8 cellular contexts compared by ENCODE assay signal in genomic region chrX:154486052-154486395, GRCh38. TPM values are rescaled to one million over a fixed set of nuclear protein-coding genes. Genes with fewer than 3 reads are reported as not detected.
DNase-seq lines count a peak whose midpoint lies in the region; ATAC-seq and TF ChIP-seq lines count a peak whose summit lies in the region.

No MANE protein-coding gene starts in this region.

- intact Hi-C loops in psoas muscle (cut with DNase I), result no loop called here

- H3K36me3 Mint-ChIP-seq in activated T-cell treated with anti-CD3 and anti-CD28 coated beads, Interleukin-2, amount 50 U/mL, for 24 hours (ENCODE audit: low read depth), result peaks cover 55% of the 10 kb centered on the region

- peak overlapping the region; percentile 78 for H3K4me3 Mint-ChIP-seq in activated T-cell treated with anti-CD3 and anti-CD28 coated beads, Interleukin-2, amount 50 U/mL, for 24 hours

- H3K4me3 ChIP-seq in gastroesophageal sphincter (peak overlapping the region; percentile 73 to 93), psoas muscle (peak overlapping the region; percentile 74)

- H3K9me3 ChIP-seq in gastroesophageal sphincter (no peaks in the 10 kb centered on the region), psoas muscle (no peaks in the 10 kb centered on the region)

- no peak for TF ChIP-seq POLR2A in gastroesophageal sphincter (IDR thresholded peaks at IDR 0.05)

- H3K27ac ChIP-seq in gastroesophageal sphincter (peak overlapping the region; percentile 84 to 90 (median 90)), psoas muscle (peak overlapping the region; percentile 89)

- no peak for TF ChIP-seq CTCF in gastroesophageal sphincter (IDR thresholded peaks at IDR 0.05)
- TF ChIP-seq CTCF in psoas muscle (IDR thresholded peaks at IDR 0.05), result no peak
- no peak for TF ChIP-seq CTCF in GM20000 (IDR thresholded peaks at IDR 0.05; ENCODE audit: extremely low read depth, missing control alignments)

- H3K4me1 Mint-ChIP-seq in activated T-cell treated with anti-CD3 and anti-CD28 coated beads, Interleukin-2, amount 50 U/mL, for 24 hours (ENCODE audit: low read depth), result peaks cover 39% of the 10 kb centered on the region

- no peaks in the 10 kb centered on the region for H3K9me3 Mint-ChIP-seq in activated T-cell treated with anti-CD3 and anti-CD28 coated beads, Interleukin-2, amount 50 U/mL, for 24 hours

- H3K4me1 ChIP-seq in gastroesophageal sphincter, result peaks cover 0 to 51% (median 4%) of the 10 kb centered on the region in 3 donors
- peaks cover 10% of the 10 kb centered on the region for H3K4me1 ChIP-seq in psoas muscle

- peaks cover 19% of the 10 kb centered on the region for H3K27me3 Mint-ChIP-seq in activated T-cell treated with anti-CD3 and anti-CD28 coated beads, Interleukin-2, amount 50 U/mL, for 24 hours

- ATAC-seq in gastroesophageal sphincter (no peak), psoas muscle (peak in 2 of 4 donors; percentile 1 to 13), GM18907 (IDR thresholded peaks at IDR 0.05; ENCODE audit: unreplicated experiment) (no peak), GM19395 (IDR thresholded peaks at IDR 0.05; ENCODE audit: unreplicated experiment) (no peak)

- H3K27ac Mint-ChIP-seq in activated T-cell treated with anti-CD3 and anti-CD28 coated beads, Interleukin-2, amount 50 U/mL, for 24 hours, result no peak overlapping the region

- no peaks in the 10 kb centered on the region for H3K27me3 ChIP-seq in gastroesophageal sphincter
- H3K27me3 ChIP-seq in psoas muscle (ENCODE audit: insufficient read depth in 3 of 3, low read length in 2 of 3), result no peaks in the 10 kb centered on the region

- WGBS in gastroesophageal sphincter (ENCODE audit: low coverage in 1 of 2), 2 donors, result no CpG with 5 or more reads among the region's 35 CpGs
- 0 to 40% (median 1%) methylated on average over 18 to 35 of the region's 35 CpGs for WGBS in psoas muscle, 3 donors

- no peak for TF ChIP-seq EP300 in gastroesophageal sphincter (IDR thresholded peaks at IDR 0.05)

- H3K36me3 ChIP-seq in gastroesophageal sphincter, result peaks cover 0 to 25% of the 10 kb centered on the region in 2 donors
- H3K36me3 ChIP-seq in psoas muscle (ENCODE audit: insufficient read depth in 1 of 2, low read depth in 1 of 2), result peaks cover 2 to 11% of the 10 kb centered on the region in 2 donors

- DNase-seq in activated naive CD4-positive, alpha-beta T cell treated with Interleukin-2 at 50 U/mL for 16 hours, result peak; percentile 29
- no peak for DNase-seq in activated naive CD4-positive, alpha-beta T cell (lab: John Stamatoyannopoulos, UW)
- DNase-seq in activated T-cell treated with anti-CD3 and anti-CD28 coated beads, Interleukin-2, amount 50 U/mL, for 24 hours, result peak; percentile 61
- peak; percentile 54 to 75 for DNase-seq in psoas muscle
- no peak for DNase-seq in GM20000 (ENCODE audit: low spot score)

RNA-seq across cellular contexts. Expression of gene UBL4A, which starts 0.4 kb away (rescaled TPM):
- total RNA-seq in gastroesophageal sphincter (10 to 100 TPM; 35.9 to 80.2 (median 47.0) TPM), psoas muscle (10 to 100 TPM; 38.3 to 69.9 (median 46.3) TPM)
- 100 to 1,000 TPM in 2 of 3 donors, 10 to 100 TPM in 1; 64.4 to 118 (median 106) TPM for polyA plus RNA-seq in psoas muscle

RNA-seq across cellular contexts. Expression of gene SLC10A3, which starts 4.4 kb away (rescaled TPM):
- total RNA-seq in gastroesophageal sphincter, result 10 to 100 TPM; 21.7 to 40.0 (median 31.8) TPM
- 10 to 100 TPM in 3 of 4 donors, 1 to 10 TPM in 1; 7.2 to 15.7 (median 13.8) TPM for total RNA-seq in psoas muscle
- polyA plus RNA-seq in psoas muscle, result 10 to 100 TPM; 16.3 to 39.8 (median 32.2) TPM

RNA-seq across cellular contexts. Expression of gene LAGE3, which starts 6.9 kb away (rescaled TPM):
- total RNA-seq in gastroesophageal sphincter (10 to 100 TPM; 16.3 to 21.3 (median 17.2) TPM), psoas muscle (10 to 100 TPM; 10.7 to 24.1 (median 22.7) TPM)
- polyA plus RNA-seq in psoas muscle, result 10 to 100 TPM; 24.3 to 64.8 (median 27.4) TPM

RNA-seq across cellular contexts. Expression of gene PLXNA3, which starts 27.9 kb away (rescaled TPM):
- total RNA-seq in gastroesophageal sphincter (10 to 100 TPM in 2 of 4 donors, 1 to 10 TPM in 2; 1.5 to 13.9 (median 8.2) TPM), psoas muscle (1 to 10 TPM; 3.3 to 6.5 (median 6.0) TPM)
- 1 to 10 TPM; 1.7 to 2.6 (median 2.5) TPM for polyA plus RNA-seq in psoas muscle

RNA-seq across cellular contexts. Expression of gene FAM3A, which starts 30.0 kb away (rescaled TPM):
- total RNA-seq in gastroesophageal sphincter (10 to 100 TPM; 36.6 to 44.4 (median 40.5) TPM), psoas muscle (10 to 100 TPM; 29.7 to 34.8 (median 32.8) TPM)
- 10 to 100 TPM; 37.5 to 40.4 (median 37.7) TPM for polyA plus RNA-seq in psoas muscle

Comparison
In these comparisons a context has a peak if more than half of its experiments do, and no peak if none do; other contexts are left out.
1. DNase-seq: peak in activated naive CD4-positive, alpha-beta T cell treated with Interleukin-2 at 50 U/mL for 16 hours (single experiment), activated T-cell treated with anti-CD3 and anti-CD28 coated beads, Interleukin-2, amount 50 U/mL, for 24 hours (single experiment) and psoas muscle (2 of 2); none in activated naive CD4-positive, alpha-beta T cell (0 of 4) and GM20000 (single experiment).